ENCODE assay signal across 2 cellular contexts in the genomic region with DNA sequence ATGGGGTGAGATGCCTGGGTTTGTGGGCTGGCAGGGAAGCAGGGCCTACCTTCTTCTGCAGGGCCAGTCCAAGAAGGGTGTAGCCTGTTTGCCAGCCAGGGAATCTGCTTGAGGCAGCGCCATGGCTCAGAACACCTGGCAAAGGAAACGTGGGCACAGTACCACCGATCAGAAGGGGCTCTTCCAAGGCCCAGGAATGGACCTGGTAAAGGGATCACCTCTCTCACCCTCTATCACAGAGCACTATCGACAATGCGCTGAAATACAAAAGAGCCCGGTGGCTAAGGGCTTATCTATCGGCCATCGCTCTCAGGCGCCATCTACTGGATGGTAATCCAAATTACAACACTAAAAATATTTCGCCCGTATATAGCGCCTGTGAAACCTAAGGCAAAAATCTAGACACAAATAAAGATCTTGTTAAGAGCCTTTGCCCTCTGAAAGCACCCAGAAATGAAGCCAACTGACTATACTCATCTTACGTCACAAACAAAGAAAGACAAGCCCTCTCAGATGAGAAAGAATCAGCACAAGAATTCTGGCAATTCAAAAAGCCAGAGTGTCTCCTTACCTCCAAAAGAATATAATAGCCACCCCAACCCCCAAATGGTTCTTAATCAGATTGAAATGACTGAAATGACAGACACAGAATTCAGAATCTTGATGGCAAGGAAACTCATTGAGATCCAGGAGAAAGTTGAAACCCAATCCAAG.
TF ChIP-seq lines count a peak whose summit lies in the region.

No MANE protein-coding gene starts in this region.

TF ChIP-seq in HCT116, 20 proteins besides CTCF, POLR2A, EP300 and RAD21 (continued from another document):
- TF ChIP-seq REST (IDR thresholded peaks at IDR 0.05; ENCODE audit: low read depth) (no peak), JUND (IDR thresholded peaks at IDR 0.05) (no peak), MAX (IDR thresholded peaks at IDR 0.05) (no peak), POLR2AphosphoS5 (IDR thresholded peaks at IDR 0.05; ENCODE audit: low read depth, low read length) (no peak), CBX3 (IDR thresholded peaks at IDR 0.05; ENCODE audit: low read depth) (no peak), ELF1 (IDR thresholded peaks at IDR 0.05; ENCODE audit: borderline replicate concordance, low read depth) (no peak), EZH2phosphoT487 (IDR thresholded peaks at IDR 0.05; ENCODE audit: borderline replicate concordance) (no peak), TCF7L2 (IDR thresholded peaks at IDR 0.05; ENCODE audit: borderline replicate concordance, extremely low read depth, insufficient read depth, insufficient read length) (no peak), SIN3A (IDR thresholded peaks at IDR 0.05; ENCODE audit: low read depth) (no peak)

TF ChIP-seq in K562, 482 proteins besides CTCF, POLR2A, EP300 and RAD21 (continued from another document):
- TF ChIP-seq SRSF9 (IDR thresholded peaks at IDR 0.05; ENCODE audit: borderline replicate concordance, low read depth, low read length), result no peak
- no peak for TF ChIP-seq TAF1 (IDR thresholded peaks at IDR 0.05; ENCODE audit: control insufficient read depth, extremely low read depth, insufficient read depth, low read length, severe bottlenecking)
